19 cellular contexts compared by ENCODE assay signal in genomic region chr10:95788830-95789229, GRCh38. TPM values are rescaled to one million over a fixed set of nuclear protein-coding genes. Genes with fewer than 3 reads are reported as not detected.
DNase-seq lines count a peak whose midpoint lies in the region; ATAC-seq and TF ChIP-seq lines count a peak whose summit lies in the region.
"Had no signal": no experiment of that assay in that cellular context is flagged by ENCODE, and none has a peak within 500 bp of the region (broad histone marks: within the 10 kb centered on the region; RNA-seq: fewer than 3 reads in every experiment).

No MANE protein-coding gene starts in this region.

- H3K9me3 Mint-ChIP-seq in HFFc6 (peaks cover 28% of the 10 kb centered on the region), endodermal cell (no peaks in the 10 kb centered on the region)
- H3K9me3 Mint-ChIP-seq: CD4-positive, alpha-beta T cell; mesothelial cell of epicardium had no signal

- H3K36me3 Mint-ChIP-seq in HFFc6 (ENCODE audit: low read depth): no peaks in the 10 kb centered on the region
- no peaks in the 10 kb centered on the region for H3K36me3 Mint-ChIP-seq in endodermal cell (ENCODE audit: low read depth)
- H3K36me3 Mint-ChIP-seq: activated naive CD8-positive, alpha-beta T cell; mesothelial cell of epicardium had no signal

- H3K4me3 ChIP-seq in AG09309 (ENCODE audit: control insufficient read depth, low read depth, low read length) (no peak overlapping the region), stomach (no peak overlapping the region), endodermal cell (ENCODE audit: low read length) (no peak overlapping the region)
- H3K4me3 ChIP-seq: ovary had no signal

- H3K27ac ChIP-seq in stomach (no peak overlapping the region), endodermal cell (ENCODE audit: low read depth, low read length) (no peak overlapping the region)
- H3K27ac ChIP-seq: ovary had no signal

- no peaks in the 10 kb centered on the region for H3K27me3 ChIP-seq in stomach
- no peaks in the 10 kb centered on the region for H3K27me3 ChIP-seq in endodermal cell (ENCODE audit: control insufficient read depth, insufficient read depth, low read length, poor library complexity, severe bottlenecking)
- H3K27me3 ChIP-seq: ovary had no signal

- TF ChIP-seq CTCF in AG09309 (IDR thresholded peaks at IDR 0.05; ENCODE audit: control insufficient read depth, insufficient read depth, low read depth, low read length, missing control alignments): no peak
- no peak for TF ChIP-seq CTCF in HFFc6 (IDR thresholded peaks at IDR 0.05)
- no peak for TF ChIP-seq CTCF in stomach (IDR thresholded peaks at IDR 0.05)
- TF ChIP-seq CTCF in endodermal cell (conservative IDR thresholded peaks at IDR 0.05): no peak

- H3K9me3 ChIP-seq in stomach (no peaks in the 10 kb centered on the region), endodermal cell (ENCODE audit: control insufficient read depth, low read length) (no peaks in the 10 kb centered on the region)
- H3K9me3 ChIP-seq: ovary had no signal

- H3K36me3 ChIP-seq in stomach: no peaks in the 10 kb centered on the region
- no peaks in the 10 kb centered on the region for H3K36me3 ChIP-seq in endodermal cell (ENCODE audit: control insufficient read depth, insufficient read depth, low read length)
- H3K36me3 ChIP-seq: ovary had no signal

- WGBS in stomach, 5 donors: 46 to 78% (median 70%) methylated on average over 2 of the region's 2 CpGs
- 96 to 98% methylated on average over 2 of the region's 2 CpGs for WGBS in endodermal cell (ENCODE audit: insufficient coverage in 1 of 2, insufficient read length in 1 of 2), 2 experiments

- H3K4me3 Mint-ChIP-seq in HFFc6 (no peak overlapping the region), endodermal cell (no peak overlapping the region)
- H3K4me3 Mint-ChIP-seq: activated naive CD8-positive, alpha-beta T cell; CD4-positive, alpha-beta T cell; mesothelial cell of epicardium had no signal

- H3K9ac ChIP-seq in endodermal cell (ENCODE audit: extremely low read depth, low read length, poor library complexity, severe bottlenecking): no peak overlapping the region

- H3K4me1 Mint-ChIP-seq in HFFc6 (ENCODE audit: low read depth): no peaks in the 10 kb centered on the region
- peaks cover 4% of the 10 kb centered on the region for H3K4me1 Mint-ChIP-seq in endodermal cell
- H3K4me1 Mint-ChIP-seq: mesothelial cell of epicardium had no signal

- DNase-seq in AG09309 (ENCODE audit: low read depth) (peak; percentile 14), HFFc6 (peak; percentile 4), dermis microvascular lymphatic vessel endothelial cell (ENCODE audit: low read depth in 2 of 2) (peak; percentile 66 to 68), non-pigmented ciliary epithelial cell (ENCODE audit: low read depth) (peak; percentile 68), stomach (no peak), endodermal cell (no peak), epidermal melanocyte (ENCODE audit: insufficient read length, low spot score) (no peak)
- DNase-seq: activated CD8-positive, alpha-beta memory T cell treated with anti-CD3 and anti-CD28 coated beads, Interleukin-2, amount 50 U/mL, for 48 hours; CD4-positive, alpha-beta T cell; NCI-H1930; NCI-H524 treated with DMSO at 0.1 percent for 48 hours; ovary; stimulated activated CD4-positive, alpha-beta T cell treated with anti-CD3 and anti-CD28 coated beads, Interleukin-12 subunit alpha, Interleukin-12 subunit beta, amount 100 ng/mL, for 4 hours had no signal

- H3K4me1 ChIP-seq in stomach (peaks cover 0 to 32% (median 14%) of the 10 kb centered on the region in 4 donors), endodermal cell (ENCODE audit: control insufficient read depth, insufficient read depth, low read length) (peaks cover 6% of the 10 kb centered on the region)

- no peak for TF ChIP-seq POLR2A in stomach (IDR thresholded peaks at IDR 0.05)

- TF ChIP-seq EP300 in stomach (IDR thresholded peaks at IDR 0.05): no peak

- H3K27me3 Mint-ChIP-seq in HFFc6 (ENCODE audit: insufficient read depth) (peaks cover 1% of the 10 kb centered on the region; the same call in 1 of the 2 replicates), endodermal cell (ENCODE audit: insufficient read depth) (no peaks in the 10 kb centered on the region)

- H3K27ac Mint-ChIP-seq in HFFc6 (no peak overlapping the region), endodermal cell (no peak overlapping the region)
- H3K27ac Mint-ChIP-seq: activated naive CD8-positive, alpha-beta T cell; CD4-positive, alpha-beta T cell; mesothelial cell of epicardium had no signal

- intact Hi-C loops in stomach (cut with DNase I; ENCODE audit: low total_unique reads): no loop called here

- no peak for ATAC-seq in GM21367 (IDR thresholded peaks at IDR 0.05; ENCODE audit: unreplicated experiment)
- ATAC-seq: activated CD4-positive, CD25-positive, alpha-beta regulatory T cell treated with anti-CD3 and anti-CD28 coated beads, Interleukin-2, amount 50 U/mL, for 24 hours; esophagus mucosa had no signal

RNA-seq across cellular contexts. Expression of gene ENTPD1, which starts 32.9 kb away (rescaled TPM):
- total RNA-seq in HFFc6 (2021; fragmentation: NEBNext Ultra II Directional; extraction: Animal tissue kit (Norgen Biotek cat#: 25700)): not detected
- total RNA-seq in dermis microvascular lymphatic vessel endothelial cell (5.3 and 6.2 TPM in 2 replicates), stomach (10 to 100 TPM in 4 of 5 donors, 1 to 10 TPM in 1; 4.5 to 56.7 (median 14.0) TPM), endodermal cell (1 to 10 TPM; 3.9 TPM)
- 1 to 10 TPM; 3.7 to 6.0 (median 3.8) TPM for polyA plus RNA-seq in stomach
- polyA plus RNA-seq in endodermal cell (2013, experiment 1 of 2): 0.89 TPM
- polyA plus RNA-seq in endodermal cell (2013, experiment 2 of 2): 1.0 TPM
- total RNA-seq: HT-29 had no signal

Comparison
In these comparisons a context has a peak if more than half of its experiments do, and no peak if none do; other contexts are left out.
1. DNase-seq: peak in AG09309 (single experiment), HFFc6 (single experiment), dermis microvascular lymphatic vessel endothelial cell (2 of 2) and non-pigmented ciliary epithelial cell (single experiment); none in stomach (single experiment), endodermal cell (single experiment) and epidermal melanocyte (single experiment).